Comparison of ENCODE assay signal across 11 cellular contexts in the genomic region with DNA sequence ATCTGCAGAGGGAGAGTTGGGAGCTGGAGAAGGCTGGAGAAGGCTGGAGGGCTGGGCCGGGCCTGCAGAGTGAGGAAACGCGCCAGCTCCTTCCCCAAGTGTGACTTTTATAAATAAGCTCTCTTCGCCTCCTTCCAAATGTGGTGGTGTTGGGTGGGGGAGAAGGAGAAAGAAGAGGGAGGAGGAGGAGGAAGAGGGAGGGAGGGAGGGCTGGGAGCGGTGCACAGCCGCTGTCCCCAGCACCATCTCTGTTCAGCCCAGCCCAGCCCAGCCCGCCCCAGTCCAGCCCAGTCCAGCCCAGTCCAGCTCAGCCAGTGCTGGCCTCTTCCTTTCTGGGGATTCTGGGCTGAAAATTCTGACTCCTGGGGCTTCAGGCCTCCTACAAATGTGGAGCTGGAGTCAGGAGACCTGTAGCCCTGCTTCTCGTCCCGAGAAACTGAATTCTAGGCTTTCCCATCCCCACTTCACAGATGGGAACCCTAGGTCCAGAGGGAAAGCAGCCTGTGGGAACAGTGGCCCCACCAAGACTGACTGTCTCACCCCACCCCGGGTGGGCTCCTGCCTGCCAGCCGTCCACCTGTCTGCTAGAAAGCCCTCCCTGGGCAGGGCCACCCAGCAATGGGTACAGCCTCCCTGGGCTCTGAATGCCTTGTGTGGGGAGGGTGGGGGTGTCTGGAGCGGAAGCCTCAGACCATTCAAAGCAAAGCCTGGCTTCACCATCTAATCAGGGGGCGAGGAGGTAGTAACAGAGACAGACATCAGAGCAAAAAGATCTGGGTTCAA. TPM values are rescaled to one million over a fixed set of nuclear protein-coding genes. Genes with fewer than 3 reads are reported as not detected.
DNase-seq lines count a peak whose midpoint lies in the region; ATAC-seq, FAIRE-seq and TF ChIP-seq lines count a peak whose summit lies in the region.
"Had no signal": no experiment of that assay in that cellular context is flagged by ENCODE, and none has a peak within 500 bp of the region (broad histone marks: within the 10 kb centered on the region; RNA-seq: fewer than 3 reads in every experiment).

No MANE protein-coding gene starts in this region.

- H3K9me3 ChIP-seq in gastroesophageal sphincter (no peaks in the 10 kb centered on the region), transverse colon (no peaks in the 10 kb centered on the region), spleen (no peaks in the 10 kb centered on the region)

- H3K27me3 ChIP-seq in gastroesophageal sphincter (no peaks in the 10 kb centered on the region), transverse colon (peaks cover 9% of the 10 kb centered on the region), spleen (replicated peaks in 1 of 7) (peaks cover 0 to 73% (median 8%) of the 10 kb centered on the region in 7 donors)

- H3K9me3 Mint-ChIP-seq in activated naive CD4-positive, alpha-beta T cell treated with anti-CD3 and anti-CD28 coated beads, Interleukin-2, amount 50 U/mL, for 24 hours: no peaks in the 10 kb centered on the region
- H3K9me3 Mint-ChIP-seq in activated T-helper 17 cell treated with anti-CD3 and anti-CD28 coated beads, Interleukin-2, amount 50 U/mL, for 72 hours: no peaks in the 10 kb centered on the region

- FAIRE-seq in GM19239 (lab: Jason Lieb, UNC): no peak
- FAIRE-seq: colon, TTC549 had no signal

- H3K27me3 Mint-ChIP-seq in activated naive CD4-positive, alpha-beta T cell treated with anti-CD3 and anti-CD28 coated beads, Interleukin-2, amount 50 U/mL, for 24 hours: peaks cover 2% of the 10 kb centered on the region
- no peaks in the 10 kb centered on the region for H3K27me3 Mint-ChIP-seq in activated T-helper 17 cell treated with anti-CD3 and anti-CD28 coated beads, Interleukin-2, amount 50 U/mL, for 72 hours

- intact Hi-C loops in transverse colon (cut with DNase I; ENCODE audit: low total_unique reads): no loop called here
- intact Hi-C loops in spleen (cut with DNase I; ENCODE audit: low total_unique reads): no loop called here

- H3K4me3 ChIP-seq in gastroesophageal sphincter (peak overlapping the region in 1 of 2 donors; percentile 89), transverse colon (no peak overlapping the region), spleen (peak overlapping the region in 1 of 8 donors; percentile 96)

- TF ChIP-seq POLR2A in gastroesophageal sphincter (IDR thresholded peaks at IDR 0.05): no peak
- no peak for TF ChIP-seq POLR2A in transverse colon (IDR thresholded peaks at IDR 0.05)
- no peak for TF ChIP-seq POLR2A in spleen (IDR thresholded peaks at IDR 0.05)

- peaks cover 31% of the 10 kb centered on the region for H3K4me1 Mint-ChIP-seq in activated naive CD4-positive, alpha-beta T cell treated with anti-CD3 and anti-CD28 coated beads, Interleukin-2, amount 50 U/mL, for 24 hours
- peaks cover 24% of the 10 kb centered on the region for H3K4me1 Mint-ChIP-seq in activated T-helper 17 cell treated with anti-CD3 and anti-CD28 coated beads, Interleukin-2, amount 50 U/mL, for 72 hours

- H3K36me3 ChIP-seq in gastroesophageal sphincter (no peaks in the 10 kb centered on the region), transverse colon (no peaks in the 10 kb centered on the region), spleen (peaks cover 0 to 7% (median 0%) of the 10 kb centered on the region in 6 donors)

- TF ChIP-seq CTCF in gastroesophageal sphincter (IDR thresholded peaks at IDR 0.05): no peak
- no peak for TF ChIP-seq CTCF in transverse colon (IDR thresholded peaks at IDR 0.05)
- TF ChIP-seq CTCF in spleen (IDR thresholded peaks at IDR 0.05 in 8 of 11, conservative IDR thresholded peaks at IDR 0.05 in 3 of 11): no peak

- peaks cover 0 to 68% (median 35%) of the 10 kb centered on the region in 3 donors for H3K4me1 ChIP-seq in gastroesophageal sphincter
- peaks cover 21 to 59% (median 47%) of the 10 kb centered on the region in 4 donors for H3K4me1 ChIP-seq in transverse colon
- H3K4me1 ChIP-seq in spleen: peaks cover 12 to 48% (median 27%) of the 10 kb centered on the region in 6 donors

- H3K27ac ChIP-seq in gastroesophageal sphincter (peak overlapping the region; percentile 9 to 83 (median 78)), transverse colon (peak overlapping the region; percentile 13 to 76 (median 42)), spleen (peak overlapping the region in 2 of 8 donors; percentile 18 to 32)

- no peak for TF ChIP-seq EP300 in gastroesophageal sphincter (IDR thresholded peaks at IDR 0.05)
- TF ChIP-seq EP300 in transverse colon (IDR thresholded peaks at IDR 0.05; ENCODE audit: low read depth): no peak

- H3K36me3 Mint-ChIP-seq in activated naive CD4-positive, alpha-beta T cell treated with anti-CD3 and anti-CD28 coated beads, Interleukin-2, amount 50 U/mL, for 24 hours: peaks cover 2% of the 10 kb centered on the region
- peaks cover 27% of the 10 kb centered on the region for H3K36me3 Mint-ChIP-seq in activated T-helper 17 cell treated with anti-CD3 and anti-CD28 coated beads, Interleukin-2, amount 50 U/mL, for 72 hours (ENCODE audit: low read depth)

- no peak for ATAC-seq in activated T-helper 17 cell treated with anti-CD3 and anti-CD28 coated beads, Interleukin-2, amount 50 U/mL, for 72 hours (replicated peaks)
- ATAC-seq in gastroesophageal sphincter (no peak), HG02870 (IDR thresholded peaks at IDR 0.05; ENCODE audit: unreplicated experiment) (no peak)

- peak overlapping the region; percentile 91 for H3K4me3 Mint-ChIP-seq in activated naive CD4-positive, alpha-beta T cell treated with anti-CD3 and anti-CD28 coated beads, Interleukin-2, amount 50 U/mL, for 24 hours
- H3K4me3 Mint-ChIP-seq in activated T-helper 17 cell treated with anti-CD3 and anti-CD28 coated beads, Interleukin-2, amount 50 U/mL, for 72 hours: peak overlapping the region; percentile 79

- peak overlapping the region; percentile 83 for H3K27ac Mint-ChIP-seq in activated naive CD4-positive, alpha-beta T cell treated with anti-CD3 and anti-CD28 coated beads, Interleukin-2, amount 50 U/mL, for 24 hours
- H3K27ac Mint-ChIP-seq in activated T-helper 17 cell treated with anti-CD3 and anti-CD28 coated beads, Interleukin-2, amount 50 U/mL, for 72 hours: peak overlapping the region; percentile 85

- 11% methylated on average over 7 of the region's 13 CpGs; no CpG with 5 or more reads in 1 of the 2 donors for WGBS in gastroesophageal sphincter (ENCODE audit: low coverage in 1 of 2), 2 donors
- WGBS in transverse colon (ENCODE audit: low coverage in 1 of 2), 2 donors: 75 to 82% methylated on average over 2 to 13 of the region's 13 CpGs
- 62 to 73% (median 67%) methylated on average over 13 of the region's 13 CpGs for WGBS in spleen, 5 donors

- no peak for DNase-seq in activated naive CD4-positive, alpha-beta T cell treated with Interleukin-2 at 50 U/mL for 16 hours
- no peak for DNase-seq in transverse colon
- DNase-seq in GM19239 (ENCODE audit: insufficient read length, low spot score): no peak
- DNase-seq in spleen: no peak
- DNase-seq: NCI-H187 had no signal

- in situ Hi-C loops in transverse colon (cut with MboI; ENCODE audit: low pct_ligation_motif_present in 1 of 4, low pct_unique_long_range_greater_than_20kb in 1 of 4, low sequenced_read_pairs in 3 of 4): loop anchor here in 1 of 4 donors (10.0 kb wide), 1 partner anchor 102 kb away; no protein-coding TSS in a partner anchor

RNA-seq across cellular contexts. Expression of a gene that starts 2.3 kb away (rescaled TPM):
- total RNA-seq in activated T-helper 17 cell treated with anti-CD3 and anti-CD28 coated beads, Interleukin-2, amount 50 U/mL, for 72 hours: 10 to 100 TPM; 16.8 to 40.9 TPM
- total RNA-seq in gastroesophageal sphincter: 10 to 100 TPM in 3 of 4 donors, 1 to 10 TPM in 1; 9.6 to 24.0 (median 15.2) TPM
- 1 to 10 TPM; 4.1 to 6.0 (median 5.0) TPM for total RNA-seq in transverse colon
- 1 to 10 TPM; 4.2 to 7.8 (median 5.6) TPM for total RNA-seq in spleen
- polyA plus RNA-seq in spleen: 1 to 10 TPM; 1.3 to 3.1 (median 1.8) TPM

RNA-seq across cellular contexts. Expression of a gene that starts 21.4 kb away (rescaled TPM):
- total RNA-seq in activated T-helper 17 cell treated with anti-CD3 and anti-CD28 coated beads, Interleukin-2, amount 50 U/mL, for 72 hours: 10 to 100 TPM; 11.9 to 21.2 TPM
- total RNA-seq in gastroesophageal sphincter: 1 to 10 TPM; 5.6 to 8.5 (median 6.6) TPM
- total RNA-seq in transverse colon: 100 to 1,000 TPM; 108 to 177 (median 117) TPM
- total RNA-seq in spleen: 10 to 100 TPM; 11.4 to 26.0 (median 20.6) TPM
- 10 to 100 TPM; 13.3 to 17.6 (median 16.3) TPM for polyA plus RNA-seq in spleen

RNA-seq across cellular contexts. Expression of a gene that starts 33.8 kb away (rescaled TPM):
- total RNA-seq in activated T-helper 17 cell treated with anti-CD3 and anti-CD28 coated beads, Interleukin-2, amount 50 U/mL, for 72 hours: 10 to 100 TPM; 54.6 to 82.3 TPM
- total RNA-seq in gastroesophageal sphincter (10 to 100 TPM; 41.5 to 65.0 (median 45.3) TPM), transverse colon (10 to 100 TPM; 12.0 to 55.9 (median 30.3) TPM), spleen (10 to 100 TPM; 44.2 to 54.8 (median 54.0) TPM)
- 10 to 100 TPM; 62.5 to 71.4 (median 70.7) TPM for polyA plus RNA-seq in spleen

RNA-seq across cellular contexts. Expression of a gene that starts 34.0 kb away (rescaled TPM):
- 1 to 10 TPM; 5.3 to 7.6 TPM for total RNA-seq in activated T-helper 17 cell treated with anti-CD3 and anti-CD28 coated beads, Interleukin-2, amount 50 U/mL, for 72 hours
- total RNA-seq in gastroesophageal sphincter (1 to 10 TPM; 2.3 to 9.3 (median 5.3) TPM), transverse colon (10 to 100 TPM in 1 of 4 donors, 1 to 10 TPM in 3; 1.9 to 26.7 (median 6.8) TPM), spleen (10 to 100 TPM in 2 of 7 donors, 1 to 10 TPM in 5; 5.6 to 12.7 (median 8.6) TPM)
- 10 to 100 TPM in 1 of 3 donors, 1 to 10 TPM in 2; 6.1 to 10.3 (median 8.7) TPM for polyA plus RNA-seq in spleen

RNA-seq across cellular contexts. Expression of a gene that starts 49.6 kb away (rescaled TPM):
- under 1 TPM; 0.15 to 0.48 TPM for total RNA-seq in activated T-helper 17 cell treated with anti-CD3 and anti-CD28 coated beads, Interleukin-2, amount 50 U/mL, for 72 hours
- total RNA-seq in gastroesophageal sphincter (1 to 10 TPM; 2.6 to 7.0 (median 3.2) TPM), transverse colon (1 to 10 TPM in 1 of 4 donors, under 1 TPM in 1, not detected in 2; 0.82 to 3.5 TPM), spleen (1 to 10 TPM in 4 of 7 donors, under 1 TPM in 3; 0.23 to 1.6 (median 1.0) TPM)
- 1 to 10 TPM in 1 of 3 donors, under 1 TPM in 2; 0.80 to 1.0 (median 0.86) TPM for polyA plus RNA-seq in spleen

Comparison
In these comparisons a context has a peak if more than half of its experiments do, and no peak if none do; other contexts are left out.
1. RNA of a gene that starts 21.4 kb away (total RNA-seq): 108 to 177 TPM in transverse colon; 11.9 to 21.2 TPM in activated T-helper 17 cell treated with anti-CD3 and anti-CD28 coated beads, Interleukin-2, amount 50 U/mL, for 72 hours, 11.4 to 26.0 TPM in spleen and 5.6 to 8.5 TPM in gastroesophageal sphincter; every median in the first group is over 4 times any median in the second.